Comparison of ENCODE assay signal across 2 cellular contexts in the genomic region with DNA sequence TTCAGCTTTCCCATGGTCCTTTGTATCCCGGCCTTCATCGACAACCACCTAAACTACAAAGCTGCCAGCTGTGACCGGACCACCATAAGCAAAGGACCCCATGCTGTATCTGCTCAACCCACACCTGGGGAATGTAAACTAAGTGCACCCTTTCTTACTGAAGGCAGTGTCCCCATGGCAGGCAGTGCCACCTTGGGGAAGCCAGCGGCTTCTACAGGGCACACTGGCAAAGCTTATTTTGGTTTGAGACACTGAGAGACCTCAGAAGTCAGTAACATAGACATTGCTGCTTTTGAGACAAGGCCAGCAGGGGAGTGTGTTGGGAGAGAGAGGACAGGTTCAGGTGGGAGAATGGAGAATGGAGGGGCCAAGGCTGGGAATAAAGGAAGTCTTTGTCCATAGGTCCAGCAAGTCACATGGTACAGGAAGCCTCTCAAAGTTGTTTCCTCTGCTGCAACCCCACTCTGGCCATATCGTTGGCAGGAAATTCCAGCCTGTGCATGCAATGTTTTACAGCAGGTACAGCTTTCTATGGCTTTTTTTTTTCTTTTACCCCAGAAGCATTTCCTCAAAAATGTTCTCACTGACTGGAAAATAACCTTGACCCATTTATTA.
TF ChIP-seq lines count a peak whose summit lies in the region.

No MANE protein-coding gene starts in this region.

TF ChIP-seq in HCT116, 20 proteins besides CTCF, POLR2A, EP300 and RAD21:
- TF ChIP-seq JUND (IDR thresholded peaks at IDR 0.05) (no peak), ZNF274 (IDR thresholded peaks at IDR 0.05; ENCODE audit: low read depth, low read length) (no peak), SP1 (IDR thresholded peaks at IDR 0.05; ENCODE audit: low read depth) (no peak), CEBPB (IDR thresholded peaks at IDR 0.05; ENCODE audit: low read depth) (no peak), ZFX (IDR thresholded peaks at IDR 0.05) (no peak), ELF1 (IDR thresholded peaks at IDR 0.05; ENCODE audit: borderline replicate concordance, low read depth) (no peak), TCF7L2 (IDR thresholded peaks at IDR 0.05; ENCODE audit: borderline replicate concordance, extremely low read depth, insufficient read depth, insufficient read length) (no peak), EGR1 (IDR thresholded peaks at IDR 0.05; ENCODE audit: low read depth) (no peak)
- TF ChIP-seq, protein P1, sequence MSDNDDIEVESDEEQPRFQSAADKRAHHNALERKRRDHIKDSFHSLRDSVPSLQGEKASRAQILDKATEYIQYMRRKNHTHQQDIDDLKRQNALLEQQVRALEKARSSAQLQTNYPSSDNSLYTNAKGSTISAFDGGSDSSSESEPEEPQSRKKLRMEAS (IDR thresholded peaks at IDR 0.05): no peak
- TF ChIP-seq, protein P2, sequence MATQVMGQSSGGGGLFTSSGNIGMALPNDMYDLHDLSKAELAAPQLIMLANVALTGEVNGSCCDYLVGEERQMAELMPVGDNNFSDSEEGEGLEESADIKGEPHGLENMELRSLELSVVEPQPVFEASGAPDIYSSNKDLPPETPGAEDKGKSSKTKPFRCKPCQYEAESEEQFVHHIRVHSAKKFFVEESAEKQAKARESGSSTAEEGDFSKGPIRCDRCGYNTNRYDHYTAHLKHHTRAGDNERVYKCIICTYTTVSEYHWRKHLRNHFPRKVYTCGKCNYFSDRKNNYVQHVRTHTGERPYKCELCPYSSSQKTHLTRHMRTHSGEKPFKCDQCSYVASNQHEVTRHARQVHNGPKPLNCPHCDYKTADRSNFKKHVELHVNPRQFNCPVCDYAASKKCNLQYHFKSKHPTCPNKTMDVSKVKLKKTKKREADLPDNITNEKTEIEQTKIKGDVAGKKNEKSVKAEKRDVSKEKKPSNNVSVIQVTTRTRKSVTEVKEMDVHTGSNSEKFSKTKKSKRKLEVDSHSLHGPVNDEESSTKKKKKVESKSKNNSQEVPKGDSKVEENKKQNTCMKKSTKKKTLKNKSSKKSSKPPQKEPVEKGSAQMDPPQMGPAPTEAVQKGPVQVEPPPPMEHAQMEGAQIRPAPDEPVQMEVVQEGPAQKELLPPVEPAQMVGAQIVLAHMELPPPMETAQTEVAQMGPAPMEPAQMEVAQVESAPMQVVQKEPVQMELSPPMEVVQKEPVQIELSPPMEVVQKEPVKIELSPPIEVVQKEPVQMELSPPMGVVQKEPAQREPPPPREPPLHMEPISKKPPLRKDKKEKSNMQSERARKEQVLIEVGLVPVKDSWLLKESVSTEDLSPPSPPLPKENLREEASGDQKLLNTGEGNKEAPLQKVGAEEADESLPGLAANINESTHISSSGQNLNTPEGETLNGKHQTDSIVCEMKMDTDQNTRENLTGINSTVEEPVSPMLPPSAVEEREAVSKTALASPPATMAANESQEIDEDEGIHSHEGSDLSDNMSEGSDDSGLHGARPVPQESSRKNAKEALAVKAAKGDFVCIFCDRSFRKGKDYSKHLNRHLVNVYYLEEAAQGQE (IDR thresholded peaks at IDR 0.05; ENCODE audit: low read depth): no peak

TF ChIP-seq in endothelial cell of umbilical vein, 7 proteins besides CTCF, POLR2A, EP300 and RAD21:
- TF ChIP-seq GATA2 (IDR thresholded peaks at IDR 0.05; ENCODE audit: insufficient read depth, insufficient read length, low read depth, low read length): no peak
- TF ChIP-seq POLR2AphosphoS5 (IDR thresholded peaks at IDR 0.05; ENCODE audit: insufficient read depth, low read depth, low read length): no peak
- TF ChIP-seq, protein P1 (IDR thresholded peaks at IDR 0.05; ENCODE audit: insufficient read depth, insufficient read length): no peak
- TF ChIP-seq MYC (IDR thresholded peaks at IDR 0.05; ENCODE audit: low read depth, low read length): no peak
- TF ChIP-seq FOS (IDR thresholded peaks at IDR 0.05; ENCODE audit: borderline replicate concordance, insufficient read depth, low read length): no peak
- no peak for TF ChIP-seq EZH2 (IDR thresholded peaks at IDR 0.05; ENCODE audit: borderline replicate concordance, low read depth, low read length, severe bottlenecking)
- no peak for TF ChIP-seq JUN (IDR thresholded peaks at IDR 0.05; ENCODE audit: borderline replicate concordance, insufficient read depth, insufficient read length, low read depth)
